Comparison of ENCODE assay signal across 8 cellular contexts in the genomic region with DNA sequence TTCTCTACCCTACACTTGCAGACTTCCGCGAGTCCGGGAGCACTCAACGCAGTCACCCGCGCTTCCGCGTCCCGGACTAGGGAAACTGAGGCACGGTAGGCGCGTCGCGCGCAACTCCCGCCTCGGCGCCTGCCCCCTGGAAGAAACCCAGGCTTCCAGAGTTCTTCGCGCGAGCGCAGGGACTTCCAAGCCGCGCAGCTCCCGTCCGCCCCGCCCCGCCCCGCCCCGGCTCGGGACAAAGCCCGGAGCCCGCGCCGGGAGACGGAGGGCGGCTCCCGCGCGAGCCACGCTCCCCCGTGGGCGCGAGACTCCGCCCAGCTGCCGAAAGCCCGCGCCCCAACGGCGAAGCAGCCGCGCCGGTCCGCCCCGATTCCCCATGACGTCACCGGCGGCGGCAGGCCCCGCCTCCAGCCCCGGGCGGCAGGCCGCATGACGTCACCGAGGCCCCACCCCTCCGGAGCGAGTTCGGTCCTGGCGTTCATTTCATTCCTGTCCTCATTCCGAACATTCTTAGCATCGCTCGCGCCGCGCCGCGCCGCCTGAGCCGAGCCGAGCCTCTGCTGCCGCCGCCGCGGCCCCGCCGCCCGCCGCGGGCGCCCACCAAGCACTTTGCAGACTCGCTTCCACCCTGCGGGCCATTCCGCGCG. TPM values are rescaled to one million over a fixed set of nuclear protein-coding genes. Genes with fewer than 3 reads are reported as not detected.
DNase-seq lines count a peak whose midpoint lies in the region; ATAC-seq and TF ChIP-seq lines count a peak whose summit lies in the region.

TEAD1 (plus strand) TSS at position 498 of the 647 bp plus-strand sequence.

- ATAC-seq in GM19351 (IDR thresholded peaks at IDR 0.05; ENCODE audit: unreplicated experiment), result peak; percentile 86
- ATAC-seq in HG03521 (IDR thresholded peaks at IDR 0.05; ENCODE audit: unreplicated experiment), result peak; percentile 81

- peak; percentile 93 for DNase-seq in AG09319 (ENCODE audit: extremely low read depth, low read depth)
- DNase-seq in NCI-H82 treated with DMSO at 0.1 percent for 48 hours (lab: John Stamatoyannopoulos, UW; ENCODE audit: unreplicated experiment), result peak; percentile 59
- DNase-seq in activated T-cell treated with anti-CD3 and anti-CD28 coated beads for 1 hour (ENCODE audit: low read depth), result peak; percentile 74
- peak; percentile 99 for DNase-seq in mesenteric fat pad (ENCODE audit: low spot score)
- peak; percentile 69 for DNase-seq in stimulated activated CD8-positive, alpha-beta memory T cell treated with anti-CD3 and anti-CD28 coated beads, Interleukin-12 subunit alpha, Interleukin-12 subunit beta, amount 100 ng/mL, for 24 hours (ENCODE audit: extremely low read depth)

- TF ChIP-seq CTCF in AG09319 (IDR thresholded peaks at IDR 0.05; ENCODE audit: low read depth, low read length), result no peak

- in situ Hi-C loops in endometrial microvascular endothelial cells (cut with HindIII; ENCODE audit: inconsistent ontology term, low pct_unique_long_range_greater_than_20kb, low sequenced_read_pairs), result no loop called here

RNA-seq across cellular contexts. Expression of gene TEAD1, which starts in this region (rescaled TPM):
- total RNA-seq in endometrial microvascular endothelial cells (ENCODE audit: inconsistent ontology term), result 24.3 TPM
- 150 TPM for total RNA-seq in mesenteric fat pad

Comparison
In these comparisons a context has a peak if more than half of its experiments do, and no peak if none do; other contexts are left out.
1. Peak in every context shown above with its lines: DNase-seq and ATAC-seq.